In genomic region chr9:105127863-105128220, GRCh38 we compare ENCODE assay signal across 8 cellular contexts.
A peak's percentile ranks its signal among the peaks of the same experiment; 100 is the strongest.
DNase-seq lines count a peak whose midpoint lies in the region; TF ChIP-seq lines count a peak whose summit lies in the region.

No MANE protein-coding gene starts in this region.

- H3K4me1 ChIP-seq in GM23248 (ENCODE audit: insufficient read depth) (peaks cover 36% of the 10 kb centered on the region), Loucy (ENCODE audit: insufficient read depth, low read length, poor library complexity, severe bottlenecking) (peaks cover 37% of the 10 kb centered on the region), mesodermal cell (ENCODE audit: control insufficient read depth, insufficient read depth, low read length, poor library complexity, severe bottlenecking) (peaks cover 34% of the 10 kb centered on the region), esophagus squamous epithelium (peaks cover 0 to 26% (median 22%) of the 10 kb centered on the region in 3 donors)

- H3K27ac ChIP-seq in GM23248: peak overlapping the region; percentile 60
- H3K27ac ChIP-seq in mesodermal cell (ENCODE audit: low read depth, low read length, severe bottlenecking): peak overlapping the region; percentile 62
- peak overlapping the region in 1 of 4 donors; percentile 17 for H3K27ac ChIP-seq in esophagus squamous epithelium

- in situ Hi-C loops in GM13977 (cut with MboI; ENCODE audit: low pct_unique_long_range_greater_than_20kb, low sequenced_read_pairs, unreplicated experiment): no loop called here
- in situ Hi-C loops in GM23248 (cut with MboI): no loop called here

- H3K27me3 ChIP-seq in GM23248 (replicated peaks; ENCODE audit: insufficient read depth) (no peaks in the 10 kb centered on the region), Loucy (ENCODE audit: insufficient read depth, low read length, poor library complexity, severe bottlenecking) (no peaks in the 10 kb centered on the region), esophagus squamous epithelium (no peaks in the 10 kb centered on the region)

- no peak for TF ChIP-seq CTCF in GM13977 (IDR thresholded peaks at IDR 0.05; ENCODE audit: extremely low read depth, insufficient read depth, missing control alignments)
- TF ChIP-seq CTCF in Loucy (conservative IDR thresholded peaks at IDR 0.05; ENCODE audit: low read length): peak; percentile 38
- no peak for TF ChIP-seq CTCF in esophagus squamous epithelium (IDR thresholded peaks at IDR 0.05)
- TF ChIP-seq CTCF in glutamatergic neuron (IDR thresholded peaks at IDR 0.05; ENCODE audit: partially characterized antibody, unreplicated experiment): no peak

- peaks cover 11% of the 10 kb centered on the region for H3K4me1 Mint-ChIP-seq in glutamatergic neuron (ENCODE audit: low read depth, unreplicated experiment)

- H3K9me3 ChIP-seq in GM23248 (ENCODE audit: low read depth) (no peaks in the 10 kb centered on the region), Loucy (ENCODE audit: insufficient read depth, low read depth, low read length) (no peaks in the 10 kb centered on the region), mesodermal cell (ENCODE audit: control insufficient read depth, low read length) (no peaks in the 10 kb centered on the region), esophagus squamous epithelium (no peaks in the 10 kb centered on the region)

- TF ChIP-seq POLR2A in esophagus squamous epithelium (IDR thresholded peaks at IDR 0.05): no peak

- intact Hi-C loops in esophagus squamous epithelium (cut with DNase I): no loop called here

- no peaks in the 10 kb centered on the region for H4K20me1 ChIP-seq in GM23248 (ENCODE audit: insufficient read depth)
- no peaks in the 10 kb centered on the region for H4K20me1 ChIP-seq in Loucy (ENCODE audit: insufficient read depth, low read length, poor library complexity, severe bottlenecking)

- no peaks in the 10 kb centered on the region for H3K36me3 Mint-ChIP-seq in glutamatergic neuron (ENCODE audit: unreplicated experiment)

- no peaks in the 10 kb centered on the region for H3K27me3 Mint-ChIP-seq in glutamatergic neuron (ENCODE audit: unreplicated experiment)

- peaks cover 3% of the 10 kb centered on the region for H3K9me3 Mint-ChIP-seq in glutamatergic neuron (ENCODE audit: unreplicated experiment)

- H3K9me2 ChIP-seq in GM23248 (ENCODE audit: insufficient read depth): no peaks in the 10 kb centered on the region
- H3K9me2 ChIP-seq in Loucy (replicated peaks; ENCODE audit: low read depth, low read length): no peaks in the 10 kb centered on the region

- peak overlapping the region; percentile 41 for H2AFZ ChIP-seq in GM23248
- H2AFZ ChIP-seq in Loucy (ENCODE audit: low read length): no peak overlapping the region

- peak; percentile 50 for DNase-seq in GM13977 (ENCODE audit: low spot score)
- DNase-seq in GM23248: peak; percentile 43
- peak; percentile 30 to 43 for DNase-seq in activated T-cell treated with anti-CD3 and anti-CD28 coated beads, Interleukin-2, amount 50 U/mL, for 48 hours
- DNase-seq in esophagus squamous epithelium (lab: John Stamatoyannopoulos, UW): no peak
- no peak for DNase-seq in inferior parietal cortex (ENCODE audit: extremely low spot score)
- no peak for DNase-seq in glutamatergic neuron

- H3F3A ChIP-seq in GM23248 (ENCODE audit: insufficient read depth): peaks cover 23% of the 10 kb centered on the region
- peaks cover 3% of the 10 kb centered on the region; the same call in 1 of the 2 replicates for H3F3A ChIP-seq in Loucy (ENCODE audit: low read depth)

- H3K4me2 ChIP-seq in GM23248 (ENCODE audit: unreplicated experiment) (peak overlapping the region; percentile 18), Loucy (ENCODE audit: low read depth, low read length, poor library complexity, severe bottlenecking) (peak overlapping the region; percentile 61)

- H3K79me2 ChIP-seq in GM23248 (ENCODE audit: insufficient read depth) (no peaks in the 10 kb centered on the region), Loucy (ENCODE audit: insufficient read depth, low read length) (no peaks in the 10 kb centered on the region)

- H3K9ac ChIP-seq in GM23248: no peak overlapping the region
- H3K9ac ChIP-seq in Loucy (ENCODE audit: low read depth, low read length, poor library complexity, severe bottlenecking): no peak overlapping the region

- H3K4me3 Mint-ChIP-seq in glutamatergic neuron (ENCODE audit: unreplicated experiment): no peak overlapping the region

- no peak overlapping the region for H3K27ac Mint-ChIP-seq in glutamatergic neuron (ENCODE audit: unreplicated experiment)

- H3K4me3 ChIP-seq in GM23248: no peak overlapping the region
- H3K4me3 ChIP-seq in Loucy (ENCODE audit: low read length, poor library complexity, severe bottlenecking): peak overlapping the region; percentile 40
- H3K4me3 ChIP-seq in mesodermal cell (ENCODE audit: extremely low read depth, insufficient read depth, low read length, poor library complexity, severe bottlenecking): no peak overlapping the region
- H3K4me3 ChIP-seq in esophagus squamous epithelium: no peak overlapping the region

- WGBS in GM23248 (ENCODE audit: low coverage in 1 of 2, low lambda C conversion rate in 2 of 2, missing lambda C conversion rate in 2 of 2), 2 experiments: 69 to 79% methylated on average over 3 of the region's 3 CpGs
- 86 to 100% methylated on average over 2 of the region's 3 CpGs for WGBS in mesodermal cell (ENCODE audit: insufficient coverage in 2 of 2), 2 experiments
- WGBS in esophagus squamous epithelium, 2 donors: 46 to 48% methylated on average over 3 of the region's 3 CpGs

- no peaks in the 10 kb centered on the region for H3K36me3 ChIP-seq in GM23248 (ENCODE audit: low read depth)
- no peaks in the 10 kb centered on the region for H3K36me3 ChIP-seq in Loucy (ENCODE audit: insufficient read depth, low read length)
- no peaks in the 10 kb centered on the region for H3K36me3 ChIP-seq in mesodermal cell (ENCODE audit: control insufficient read depth, insufficient read depth, low read length)
- no peaks in the 10 kb centered on the region for H3K36me3 ChIP-seq in esophagus squamous epithelium

Comparison
In these comparisons a context has a peak if more than half of its experiments do, and no peak if none do; other contexts are left out.
1. DNase-seq: peak in GM13977 (single experiment), GM23248 (single experiment) and activated T-cell treated with anti-CD3 and anti-CD28 coated beads, Interleukin-2, amount 50 U/mL, for 48 hours (2 of 2); none in esophagus squamous epithelium (single experiment), inferior parietal cortex (single experiment) and glutamatergic neuron (single experiment).